ENCODE assay signal across 1 cellular context in genomic region chrY:19549671-19550466, GRCh38.
TF ChIP-seq lines count a peak whose summit lies in the region.

No MANE protein-coding gene starts in this region.

TF ChIP-seq in H1, 55 proteins besides CTCF, POLR2A, EP300 and RAD21:
- TF ChIP-seq FOSL1 (IDR thresholded peaks at IDR 0.05; ENCODE audit: insufficient read depth, low read depth, low read length) (no peak), SIRT6 (IDR thresholded peaks at IDR 0.05; ENCODE audit: low read length) (no peak), POLR2AphosphoS5 (IDR thresholded peaks at IDR 0.05; ENCODE audit: low read depth, low read length) (no peak), EZH2 (IDR thresholded peaks at IDR 0.05; ENCODE audit: low read depth, low read length, severe bottlenecking) (no peak), SAP30 (IDR thresholded peaks at IDR 0.05; ENCODE audit: insufficient read depth, insufficient replicate concordance, low read length) (no peak), TEAD4 (IDR thresholded peaks at IDR 0.05; ENCODE audit: low read depth, low read length) (no peak), JUN (IDR thresholded peaks at IDR 0.05; ENCODE audit: low read depth, low read length) (no peak), MAX (IDR thresholded peaks at IDR 0.05) (no peak), ZNF274 (IDR thresholded peaks at IDR 0.05; ENCODE audit: borderline replicate concordance, extremely low read depth, low read length) (no peak), ASH2L (IDR thresholded peaks at IDR 0.05; ENCODE audit: low read length) (no peak), TAF7 (optimal IDR thresholded peaks at IDR 0.05; ENCODE audit: borderline replicate concordance, low read depth, low read length) (no peak), USF2 (IDR thresholded peaks at IDR 0.05; ENCODE audit: low read length) (no peak), SRF (IDR thresholded peaks at IDR 0.05; ENCODE audit: low read depth, low read length) (no peak)
